ENCODE assay signal across 15 cellular contexts in genomic region chr4:4719446-4719845, GRCh38.
"Had no signal": no experiment of that assay in that cellular context is flagged by ENCODE, and none has a peak within 500 bp of the region (broad histone marks: within the 10 kb centered on the region; RNA-seq: fewer than 3 reads in every experiment).

No MANE protein-coding gene starts in this region.

- H3K4me3 ChIP-seq: sigmoid colon, spleen, thoracic aorta, upper lobe of left lung had no signal

- H3K27ac ChIP-seq: foreskin keratinocyte, sigmoid colon, spleen, thoracic aorta, upper lobe of left lung had no signal

- H3K27me3 ChIP-seq: foreskin keratinocyte, sigmoid colon, spleen, upper lobe of left lung had no signal

- H3K4me1 ChIP-seq: foreskin keratinocyte, sigmoid colon, spleen, upper lobe of left lung had no signal

- DNase-seq: activated CD4-positive, alpha-beta T cell treated with anti-CD3 and anti-CD28 coated beads, Interleukin-2, amount 10 ng/mL, durations not matched to agents 7 days and 5 days; activated CD8-positive, alpha-beta T cell treated with anti-CD3 and anti-CD28 coated beads, Interleukin-2, amount 10 ng/mL, durations not matched to agents 7 days and 5 days; activated naive CD4-positive, alpha-beta T cell treated with Interleukin-2 at 50 U/mL for 16 hours; activated naive CD8-positive, alpha-beta T cell treated with anti-CD3 and anti-CD28 coated beads, Interleukin-2, amount 10 ng/mL, durations not matched to agents 7 days and 5 days; activated T-cell treated with anti-CD3 and anti-CD28 coated beads, Interleukin-2, amount 50 U/mL, for 24 hours; foreskin keratinocyte; immature natural killer cell; naive thymus-derived CD4-positive, alpha-beta T cell; sigmoid colon; spleen; stimulated activated naive B cell treated with anti-CD40 and anti-IgM and Interleukin-4, amounts not matched to agents 10 μg/mL and 1 μg/mL and 100 μg/mL, for 72 hours; T-cell; T-helper 9 cell had no signal

- H3K36me3 ChIP-seq: sigmoid colon, spleen, thoracic aorta, upper lobe of left lung had no signal

- H3K9me3 ChIP-seq: thoracic aorta, upper lobe of left lung had no signal
